ENCODE assay signal across 11 cellular contexts in genomic region chr12:117986705-117987469, GRCh38. TPM values are rescaled to one million over a fixed set of nuclear protein-coding genes. Genes with fewer than 3 reads are reported as not detected.
DNase-seq lines count a peak whose midpoint lies in the region; ATAC-seq lines count a peak whose summit lies in the region.
"Had no signal": no experiment of that assay in that cellular context is flagged by ENCODE, and none has a peak within 500 bp of the region (broad histone marks: within the 10 kb centered on the region; RNA-seq: fewer than 3 reads in every experiment).

No MANE protein-coding gene starts in this region.

- H3K27me3 Mint-ChIP-seq in naive thymus-derived CD4-positive, alpha-beta T cell: peaks cover 0 to 31% (median 18%) of the 10 kb centered on the region in 5 donors

- H3K27ac ChIP-seq in naive thymus-derived CD4-positive, alpha-beta T cell (ENCODE audit: low read depth, low read length): no peak overlapping the region
- H3K27ac ChIP-seq: VCaP had no signal

- no peak overlapping the region for H3K27ac Mint-ChIP-seq in naive thymus-derived CD4-positive, alpha-beta T cell

- H3K4me1 Mint-ChIP-seq in naive thymus-derived CD4-positive, alpha-beta T cell: no peaks in the 10 kb centered on the region

- peak; percentile 80 for DNase-seq in Daoy (ENCODE audit: low read depth)
- peak; percentile 97 for DNase-seq in HT1080 (ENCODE audit: low read depth)
- peak; percentile 10 for DNase-seq in adipocyte (ENCODE audit: low read depth)
- DNase-seq in myocyte (ENCODE audit: low read depth): peak; percentile 3
- no peak for DNase-seq in NCI-H1092 treated with DMSO at 0.1 percent for 48 hours (lab: John Stamatoyannopoulos, UW)
- no peak for DNase-seq in naive thymus-derived CD4-positive, alpha-beta T cell
- DNase-seq: activated T-cell treated with anti-CD3 and anti-CD28 coated beads, Interleukin-2, amount 50 U/mL, for 4 hours; NCI-H446; stimulated activated CD4-positive, alpha-beta T cell treated with anti-CD3 and anti-CD28 coated beads, Interleukin-4, amount 100 ng/mL, for 1 hour had no signal

- peaks cover 0 to 17% (median 4%) of the 10 kb centered on the region in 11 donors for H3K9me3 Mint-ChIP-seq in naive thymus-derived CD4-positive, alpha-beta T cell

- POLR2A ChIA-PET in naive thymus-derived CD4-positive, alpha-beta T cell (lab: Charles Lee): interaction anchor here (0.6 kb wide), 1 partner anchor 16 kb away, joined by 3 read pairs; no protein-coding TSS in a partner anchor

- CTCF ChIA-PET in naive thymus-derived CD4-positive, alpha-beta T cell (lab: Charles Lee): interaction anchor here (0.7 kb wide), 1 partner anchor 129 kb away, joined by 3 read pairs; no protein-coding TSS in a partner anchor

- H3K4me3 Mint-ChIP-seq in naive thymus-derived CD4-positive, alpha-beta T cell: no peak overlapping the region
- H3K4me3 Mint-ChIP-seq: activated T-cell treated with anti-CD3 and anti-CD28 coated beads, Interleukin-2, amount 50 U/mL, for 4 hours had no signal

- no peak overlapping the region for H3K4me3 ChIP-seq in adipocyte (ENCODE audit: low read length)
- no peak overlapping the region for H3K4me3 ChIP-seq in naive thymus-derived CD4-positive, alpha-beta T cell (ENCODE audit: low read length)

- ATAC-seq in GM18870 (IDR thresholded peaks at IDR 0.05; ENCODE audit: unreplicated experiment): no peak
- ATAC-seq in naive thymus-derived CD4-positive, alpha-beta T cell: no peak

- H3K27me3 ChIP-seq in adipocyte (replicated peaks; ENCODE audit: control insufficient read depth, insufficient read depth, low read length): no peaks in the 10 kb centered on the region
- no peaks in the 10 kb centered on the region for H3K27me3 ChIP-seq in naive thymus-derived CD4-positive, alpha-beta T cell (ENCODE audit: control insufficient read depth in 2 of 2, insufficient read depth in 2 of 2, low read length in 2 of 2)

- peaks cover 5% of the 10 kb centered on the region for H3K4me1 ChIP-seq in adipocyte (ENCODE audit: control insufficient read depth, insufficient read depth, low read length)
- no peaks in the 10 kb centered on the region for H3K4me1 ChIP-seq in naive thymus-derived CD4-positive, alpha-beta T cell (ENCODE audit: control insufficient read depth in 2 of 2, insufficient read depth in 2 of 2, low read length in 2 of 2)

- intact Hi-C loops in naive thymus-derived CD4-positive, alpha-beta T cell (cut with micrococcal nuclease): no loop called here

- peaks cover 0 to 3% (median 0%) of the 10 kb centered on the region in 5 donors for H3K36me3 Mint-ChIP-seq in naive thymus-derived CD4-positive, alpha-beta T cell

- no peak overlapping the region for H3K9ac ChIP-seq in adipocyte (ENCODE audit: low read length)

- no peaks in the 10 kb centered on the region for H3K9me3 ChIP-seq in adipocyte (ENCODE audit: control insufficient read depth, low read length)
- no peaks in the 10 kb centered on the region for H3K9me3 ChIP-seq in naive thymus-derived CD4-positive, alpha-beta T cell (ENCODE audit: control insufficient read depth in 2 of 3, low read length in 3 of 3)

- no peaks in the 10 kb centered on the region for H3K36me3 ChIP-seq in adipocyte (ENCODE audit: control insufficient read depth, insufficient read depth, low read length, severe bottlenecking)
- no peaks in the 10 kb centered on the region for H3K36me3 ChIP-seq in naive thymus-derived CD4-positive, alpha-beta T cell (ENCODE audit: control insufficient read depth in 2 of 3, insufficient read depth in 3 of 3, low read length in 3 of 3)

RNA-seq across cellular contexts. Expression of gene KSR2, which starts 18.1 kb away (rescaled TPM):
- total RNA-seq in Daoy (2014; rRNA removed; shearing (Covaris generic)): 0.15 and 0.29 TPM in 2 replicates
- total RNA-seq in HT1080 (2014; rRNA removed; shearing (Covaris generic)): not detected in 2 replicates
- under 0.01 and 0.03 TPM in 2 replicates for polyA plus RNA-seq in HT1080 (2015; cell fraction: cytosol; rRNA removed)
- polyA plus RNA-seq in HT1080 (2015; cell fraction: nucleus; rRNA removed): 0.02 TPM in 1 of 2 replicates, not detected in the other
- total RNA-seq in myocyte: not detected in 2 replicates
- not detected for polyA plus RNA-seq in myocyte (2012)
- under 1 TPM in 2 of 5 experiments, not detected in 3; 0.03 to 0.07 TPM for total RNA-seq in naive thymus-derived CD4-positive, alpha-beta T cell
- not detected for polyA plus RNA-seq in naive thymus-derived CD4-positive, alpha-beta T cell

RNA-seq across cellular contexts. Expression of gene RFC5, which starts 29.6 kb away (rescaled TPM):
- total RNA-seq in Daoy (2014; rRNA removed; shearing (Covaris generic)): 53.0 and 57.0 TPM in 2 replicates
- 59.4 and 65.7 TPM in 2 replicates for total RNA-seq in HT1080 (2014; rRNA removed; shearing (Covaris generic))
- polyA plus RNA-seq in HT1080 (2015; cell fraction: cytosol; rRNA removed): 45.0 and 46.1 TPM in 2 replicates
- 52.5 and 66.6 TPM in 2 replicates for polyA plus RNA-seq in HT1080 (2015; cell fraction: nucleus; rRNA removed)
- 7.1 and 8.2 TPM in 2 replicates for total RNA-seq in myocyte
- polyA plus RNA-seq in myocyte (2012): 5.7 TPM
- 10 to 100 TPM in 3 of 5 experiments, 1 to 10 TPM in 2; 6.3 to 40.3 (median 15.6) TPM for total RNA-seq in naive thymus-derived CD4-positive, alpha-beta T cell
- 10 to 100 TPM; 19.0 to 20.5 TPM for polyA plus RNA-seq in naive thymus-derived CD4-positive, alpha-beta T cell

Comparison
In these comparisons a context has a peak if more than half of its experiments do, and no peak if none do; other contexts are left out.
1. DNase-seq: peak in Daoy (single experiment), HT1080 (single experiment), adipocyte (single experiment) and myocyte (single experiment); none in NCI-H1092 treated with DMSO at 0.1 percent for 48 hours (single experiment) and naive thymus-derived CD4-positive, alpha-beta T cell (0 of 9).